9 cellular contexts compared by ENCODE assay signal in the genomic region with DNA sequence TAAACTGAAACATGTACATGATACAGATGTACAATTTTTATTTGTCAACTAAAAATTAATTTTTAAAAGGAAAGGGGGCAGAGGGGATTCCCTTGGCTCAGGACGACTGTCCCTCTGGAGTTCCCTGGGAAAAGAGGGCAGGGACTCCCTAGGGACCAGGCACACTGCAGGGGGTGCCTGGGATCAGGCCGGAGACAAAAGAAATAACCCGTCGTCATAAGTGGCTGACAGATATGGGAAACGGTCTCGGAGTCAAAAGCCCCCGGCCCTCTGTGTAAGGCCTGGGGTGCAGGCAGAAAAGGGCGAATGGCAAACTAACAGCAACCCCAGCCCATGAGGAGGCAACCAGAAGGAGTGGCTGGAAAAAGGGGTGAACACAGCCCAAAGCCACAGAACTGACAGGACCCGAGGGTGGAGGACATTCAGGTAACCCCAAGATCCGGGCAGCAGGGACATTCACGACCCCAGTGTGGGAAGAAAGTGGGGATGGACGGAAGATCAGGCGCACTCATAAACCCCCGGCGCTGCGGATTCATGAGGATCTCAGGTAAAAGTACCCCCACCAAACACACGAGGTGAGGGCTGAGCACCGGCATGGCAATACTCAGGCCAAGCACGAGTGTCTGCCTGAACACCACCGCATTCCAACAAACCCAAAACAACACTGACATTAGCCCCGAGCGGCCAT. TPM values are rescaled to one million over a fixed set of nuclear protein-coding genes. Genes with fewer than 3 reads are reported as not detected.
A peak's percentile ranks its signal among the peaks of the same experiment; 100 is the strongest.
DNase-seq lines count a peak whose midpoint lies in the region; ATAC-seq and TF ChIP-seq lines count a peak whose summit lies in the region.
"Had no signal": no experiment of that assay in that cellular context is flagged by ENCODE, and none has a peak within 500 bp of the region (broad histone marks: within the 10 kb centered on the region; RNA-seq: fewer than 3 reads in every experiment).

No MANE protein-coding gene starts in this region.

- H3K4me1 Mint-ChIP-seq in Caco-2 (ENCODE audit: low read depth, unreplicated experiment) (peaks cover 8% of the 10 kb centered on the region), WTC11 (peaks cover 68% of the 10 kb centered on the region)

- H3K4me3 Mint-ChIP-seq in Caco-2 (ENCODE audit: unreplicated experiment): no peak overlapping the region
- peak overlapping the region; percentile 19 for H3K4me3 Mint-ChIP-seq in WTC11

- H3K27me3 ChIP-seq in Caco-2 (replicated peaks; ENCODE audit: control insufficient read depth, insufficient read depth, low read length): no peaks in the 10 kb centered on the region
- no peaks in the 10 kb centered on the region for H3K27me3 ChIP-seq in gastroesophageal sphincter
- no peaks in the 10 kb centered on the region for H3K27me3 ChIP-seq in psoas muscle (ENCODE audit: insufficient read depth in 3 of 3, low read length in 2 of 3)

- H3K36me3 Mint-ChIP-seq in Caco-2 (ENCODE audit: insufficient read depth, unreplicated experiment) (peaks cover 22% of the 10 kb centered on the region), WTC11 (peaks cover 21% of the 10 kb centered on the region)

- WGBS in gastroesophageal sphincter (ENCODE audit: low coverage in 1 of 2), 2 donors: 51 to 69% methylated on average over 9 to 19 of the region's 22 CpGs
- 63 to 71% (median 63%) methylated on average over 22 of the region's 22 CpGs for WGBS in psoas muscle, 3 donors

- no peak overlapping the region for H3K4me3 ChIP-seq in Caco-2 (ENCODE audit: low read depth, low read length)
- peak overlapping the region in 1 of 2 donors; percentile 33 for H3K4me3 ChIP-seq in gastroesophageal sphincter
- H3K4me3 ChIP-seq in psoas muscle: peak overlapping the region; percentile 56

- H3K9me3 ChIP-seq in Caco-2: no peaks in the 10 kb centered on the region
- no peaks in the 10 kb centered on the region for H3K9me3 ChIP-seq in gastroesophageal sphincter
- H3K9me3 ChIP-seq in psoas muscle: no peaks in the 10 kb centered on the region

- H3K36me3 ChIP-seq in Caco-2 (ENCODE audit: control insufficient read depth, insufficient read depth, low read length): peaks cover 1% of the 10 kb centered on the region; the same call in 1 of the 2 replicates
- peaks cover 0 to 25% of the 10 kb centered on the region in 2 donors for H3K36me3 ChIP-seq in gastroesophageal sphincter
- H3K36me3 ChIP-seq in psoas muscle (ENCODE audit: insufficient read depth in 1 of 2, low read depth in 1 of 2): peaks cover 0 to 25% of the 10 kb centered on the region in 2 donors

- POLR2A ChIA-PET in Caco-2 (lab: Charles Lee): no interaction called here
- POLR2A ChIA-PET in WTC11 (lab: Charles Lee): no interaction called here

- peaks cover 3% of the 10 kb centered on the region; the same call in 1 of the 2 replicates for H3K4me1 ChIP-seq in Caco-2
- peaks cover 25 to 100% (median 70%) of the 10 kb centered on the region in 3 donors for H3K4me1 ChIP-seq in gastroesophageal sphincter
- peaks cover 76% of the 10 kb centered on the region for H3K4me1 ChIP-seq in psoas muscle

- no TSS peak for BruUV-seq in Caco-2 (replicated peaks; lab: Mats Ljungman, UMichigan)

- intact Hi-C loops in Caco-2 (cut with micrococcal nuclease; ENCODE audit: unreplicated experiment) (loop anchor here (10.0 kb wide), 1 partner anchor 152 kb away; a partner anchor contains a TSS), psoas muscle (cut with DNase I) (loop anchor here (2.0 to 10.0 kb wide), 3 partner anchors 34 to 298 kb away; a partner anchor contains a TSS), head of caudate nucleus (cut with DNase I) (no loop called here)

- TF ChIP-seq CTCF in Caco-2 (IDR thresholded peaks at IDR 0.05; ENCODE audit: insufficient read depth in 1 of 2, low read depth in 1 of 2, low read length in 1 of 2, severe bottlenecking in 1 of 2, unreplicated experiment in 1 of 2): no peak
- TF ChIP-seq CTCF in WTC11 (IDR thresholded peaks at IDR 0.05): no peak
- TF ChIP-seq CTCF in gastroesophageal sphincter (IDR thresholded peaks at IDR 0.05): no peak
- no peak for TF ChIP-seq CTCF in psoas muscle (IDR thresholded peaks at IDR 0.05)

- DNase-seq in Caco-2: no peak
- no peak for DNase-seq in WTC11 (ENCODE audit: low spot score)
- DNase-seq in psoas muscle: no peak
- DNase-seq in NCI-H774 (lab: John Stamatoyannopoulos, UW): no peak
- DNase-seq in NCI-H446 treated with DMSO at 0.1 percent for 48 hours (lab: John Stamatoyannopoulos, UW): no peak
- DNase-seq in head of caudate nucleus: no peak
- DNase-seq: NCI-H2171 treated with DMSO at 0.1 percent for 48 hours had no signal

- H3K27ac ChIP-seq in gastroesophageal sphincter: peak overlapping the region; percentile 84 to 90 (median 86)
- H3K27ac ChIP-seq in psoas muscle: peak overlapping the region; percentile 94

- no peaks in the 10 kb centered on the region for H3K27me3 Mint-ChIP-seq in Caco-2 (ENCODE audit: insufficient read depth, unreplicated experiment)
- no peaks in the 10 kb centered on the region for H3K27me3 Mint-ChIP-seq in WTC11 (ENCODE audit: low read depth)

- ATAC-seq in WTC11 (no peak), gastroesophageal sphincter (no peak), psoas muscle (no peak), GM21786 (IDR thresholded peaks at IDR 0.05; ENCODE audit: unreplicated experiment) (no peak)

- CTCF ChIA-PET in Caco-2 (lab: Charles Lee) (no interaction called here), WTC11 (lab: Charles Lee) (interaction anchor here (1.0 to 3.8 kb wide), 3 partner anchors 12 to 286 kb away, joined by 3 to 39 read pairs (median 36); no protein-coding TSS in a partner anchor)

- TF ChIP-seq POLR2A in gastroesophageal sphincter (IDR thresholded peaks at IDR 0.05): no peak

- H3K27ac Mint-ChIP-seq in Caco-2 (ENCODE audit: unreplicated experiment) (peak overlapping the region; percentile 28), WTC11 (peak overlapping the region; percentile 98)

- TF ChIP-seq EP300 in gastroesophageal sphincter (IDR thresholded peaks at IDR 0.05): no peak

- no peaks in the 10 kb centered on the region for H3K9me3 Mint-ChIP-seq in Caco-2 (ENCODE audit: unreplicated experiment)
- H3K9me3 Mint-ChIP-seq in WTC11: no peaks in the 10 kb centered on the region

TF ChIP-seq in WTC11, 78 proteins besides CTCF, POLR2A, EP300 and RAD21:
- TF ChIP-seq JAZF1 (CRISPR knock-in tag; IDR thresholded peaks at IDR 0.05) (no peak), ESRRA (CRISPR knock-in tag; IDR thresholded peaks at IDR 0.05; ENCODE audit: borderline replicate concordance) (no peak), MYBL2 (CRISPR knock-in tag; IDR thresholded peaks at IDR 0.05) (no peak), HMGA2 (CRISPR knock-in tag; IDR thresholded peaks at IDR 0.05) (no peak)
- TF ChIP-seq, protein P1, sequence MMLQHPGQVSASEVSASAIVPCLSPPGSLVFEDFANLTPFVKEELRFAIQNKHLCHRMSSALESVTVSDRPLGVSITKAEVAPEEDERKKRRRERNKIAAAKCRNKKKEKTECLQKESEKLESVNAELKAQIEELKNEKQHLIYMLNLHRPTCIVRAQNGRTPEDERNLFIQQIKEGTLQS (CRISPR knock-in tag; conservative IDR thresholded peaks at IDR 0.05): no peak
- TF ChIP-seq, protein P2, sequence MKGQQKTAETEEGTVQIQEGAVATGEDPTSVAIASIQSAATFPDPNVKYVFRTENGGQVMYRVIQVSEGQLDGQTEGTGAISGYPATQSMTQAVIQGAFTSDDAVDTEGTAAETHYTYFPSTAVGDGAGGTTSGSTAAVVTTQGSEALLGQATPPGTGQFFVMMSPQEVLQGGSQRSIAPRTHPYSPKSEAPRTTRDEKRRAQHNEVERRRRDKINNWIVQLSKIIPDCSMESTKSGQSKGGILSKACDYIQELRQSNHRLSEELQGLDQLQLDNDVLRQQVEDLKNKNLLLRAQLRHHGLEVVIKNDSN (CRISPR knock-in tag; IDR thresholded peaks at IDR 0.05): no peak
- TF ChIP-seq, protein P3, sequence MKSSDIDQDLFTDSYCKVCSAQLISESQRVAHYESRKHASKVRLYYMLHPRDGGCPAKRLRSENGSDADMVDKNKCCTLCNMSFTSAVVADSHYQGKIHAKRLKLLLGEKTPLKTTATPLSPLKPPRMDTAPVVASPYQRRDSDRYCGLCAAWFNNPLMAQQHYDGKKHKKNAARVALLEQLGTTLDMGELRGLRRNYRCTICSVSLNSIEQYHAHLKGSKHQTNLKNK (CRISPR knock-in tag; IDR thresholded peaks at IDR 0.05): no peak
- TF ChIP-seq, protein P4, sequence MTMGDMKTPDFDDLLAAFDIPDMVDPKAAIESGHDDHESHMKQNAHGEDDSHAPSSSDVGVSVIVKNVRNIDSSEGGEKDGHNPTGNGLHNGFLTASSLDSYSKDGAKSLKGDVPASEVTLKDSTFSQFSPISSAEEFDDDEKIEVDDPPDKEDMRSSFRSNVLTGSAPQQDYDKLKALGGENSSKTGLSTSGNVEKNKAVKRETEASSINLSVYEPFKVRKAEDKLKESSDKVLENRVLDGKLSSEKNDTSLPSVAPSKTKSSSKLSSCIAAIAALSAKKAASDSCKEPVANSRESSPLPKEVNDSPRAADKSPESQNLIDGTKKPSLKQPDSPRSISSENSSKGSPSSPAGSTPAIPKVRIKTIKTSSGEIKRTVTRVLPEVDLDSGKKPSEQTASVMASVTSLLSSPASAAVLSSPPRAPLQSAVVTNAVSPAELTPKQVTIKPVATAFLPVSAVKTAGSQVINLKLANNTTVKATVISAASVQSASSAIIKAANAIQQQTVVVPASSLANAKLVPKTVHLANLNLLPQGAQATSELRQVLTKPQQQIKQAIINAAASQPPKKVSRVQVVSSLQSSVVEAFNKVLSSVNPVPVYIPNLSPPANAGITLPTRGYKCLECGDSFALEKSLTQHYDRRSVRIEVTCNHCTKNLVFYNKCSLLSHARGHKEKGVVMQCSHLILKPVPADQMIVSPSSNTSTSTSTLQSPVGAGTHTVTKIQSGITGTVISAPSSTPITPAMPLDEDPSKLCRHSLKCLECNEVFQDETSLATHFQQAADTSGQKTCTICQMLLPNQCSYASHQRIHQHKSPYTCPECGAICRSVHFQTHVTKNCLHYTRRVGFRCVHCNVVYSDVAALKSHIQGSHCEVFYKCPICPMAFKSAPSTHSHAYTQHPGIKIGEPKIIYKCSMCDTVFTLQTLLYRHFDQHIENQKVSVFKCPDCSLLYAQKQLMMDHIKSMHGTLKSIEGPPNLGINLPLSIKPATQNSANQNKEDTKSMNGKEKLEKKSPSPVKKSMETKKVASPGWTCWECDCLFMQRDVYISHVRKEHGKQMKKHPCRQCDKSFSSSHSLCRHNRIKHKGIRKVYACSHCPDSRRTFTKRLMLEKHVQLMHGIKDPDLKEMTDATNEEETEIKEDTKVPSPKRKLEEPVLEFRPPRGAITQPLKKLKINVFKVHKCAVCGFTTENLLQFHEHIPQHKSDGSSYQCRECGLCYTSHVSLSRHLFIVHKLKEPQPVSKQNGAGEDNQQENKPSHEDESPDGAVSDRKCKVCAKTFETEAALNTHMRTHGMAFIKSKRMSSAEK (CRISPR knock-in tag; IDR thresholded peaks at IDR 0.05; ENCODE audit: borderline replicate concordance): no peak
TF ChIP-seq in WTC11: peak in this region for 0.

RNA-seq across cellular contexts. Expression of a gene that starts 6.7 kb away (rescaled TPM):
- total RNA-seq in Caco-2 (2022) (60.0 and 63.2 TPM in 2 replicates), WTC11 (2021) (49.9 to 58.2 TPM (median 50.2 TPM) in 3 replicates), gastroesophageal sphincter (10 to 100 TPM; 21.4 to 42.5 (median 23.8) TPM), psoas muscle (10 to 100 TPM; 35.8 to 51.7 (median 44.0) TPM)
- polyA plus RNA-seq in psoas muscle: 10 to 100 TPM; 24.2 to 34.2 (median 25.2) TPM
